In genomic region chr5:33774323-33774722, GRCh38 we compare ENCODE assay signal across 21 cellular contexts.
"Had no signal": no experiment of that assay in that cellular context is flagged by ENCODE, and none has a peak within 500 bp of the region (broad histone marks: within the 10 kb centered on the region; RNA-seq: fewer than 3 reads in every experiment).

No MANE protein-coding gene starts in this region.

- H3K9me3 ChIP-seq: testis had no signal

- H3K4me3 Mint-ChIP-seq: activated CD4-positive, alpha-beta T cell treated with anti-CD3 and anti-CD28 coated beads, Interleukin-2, amount 10 ng/mL, durations not matched to agents 24 days and 14 days; activated CD8-positive, alpha-beta T cell treated with anti-CD3 and anti-CD28 coated beads for 36 hours; dendritic cell treated with granulocyte-macrophage colony-stimulating factor and Interleukin-4, amounts not matched to agents 40 ng/mL and 50 ng/mL, for 4 days; effector memory CD8-positive, alpha-beta T cell; nephron progenitor cell; type B pancreatic cell had no signal

- H3K27ac Mint-ChIP-seq: activated CD4-positive, alpha-beta T cell treated with anti-CD3 and anti-CD28 coated beads, Interleukin-2, amount 10 ng/mL, durations not matched to agents 24 days and 14 days; activated CD8-positive, alpha-beta T cell treated with anti-CD3 and anti-CD28 coated beads for 36 hours; activated T-helper 2 cell treated with anti-CD3 and anti-CD28 coated beads, Interferon-gamma antibody, Interleukin-2, Interleukin-4, amounts not matched to agents 10 μg/mL and 5 μg/mL and 100 μg/mL, durations not matched to agents 14 hours and 24 hours and 36 hours; dendritic cell treated with granulocyte-macrophage colony-stimulating factor and Interleukin-4, amounts not matched to agents 40 ng/mL and 50 ng/mL, for 4 days; effector memory CD8-positive, alpha-beta T cell; nephron progenitor cell; type B pancreatic cell had no signal

- DNase-seq: activated CD8-positive, alpha-beta T cell treated with anti-CD3 and anti-CD28 coated beads for 36 hours; activated naive CD4-positive, alpha-beta T cell treated with Interleukin-2 at 50 U/mL for 16 hours; activated T-cell treated with anti-CD3 and anti-CD28 coated beads, Interleukin-2, amount 50 U/mL, for 1 hour; aorta; brain microvascular endothelial cell; cerebellar nuclear complex; effector memory CD8-positive, alpha-beta T cell; left cardiac atrium; midbrain; nephron progenitor cell; occipital lobe; retina; small intestine; stimulated activated CD4-positive, alpha-beta T cell treated with anti-CD3 and anti-CD28 coated beads, Interleukin-4, amount 100 ng/mL, for 1 hour; stomach; T-helper 1 cell; testis had no signal

- H3K4me1 Mint-ChIP-seq: activated CD4-positive, alpha-beta T cell treated with anti-CD3 and anti-CD28 coated beads, Interleukin-2, amount 10 ng/mL, durations not matched to agents 24 days and 14 days; nephron progenitor cell had no signal

- H3K36me3 Mint-ChIP-seq: type B pancreatic cell had no signal

- H3K27ac ChIP-seq: brain microvascular endothelial cell, stomach had no signal

- H3K27me3 Mint-ChIP-seq: activated CD4-positive, alpha-beta T cell treated with anti-CD3 and anti-CD28 coated beads, Interleukin-2, amount 10 ng/mL, durations not matched to agents 24 days and 14 days; activated CD8-positive, alpha-beta T cell treated with anti-CD3 and anti-CD28 coated beads for 36 hours; dendritic cell treated with granulocyte-macrophage colony-stimulating factor and Interleukin-4, amounts not matched to agents 40 ng/mL and 50 ng/mL, for 4 days; type B pancreatic cell had no signal

- H3K9me3 Mint-ChIP-seq: activated CD4-positive, alpha-beta T cell treated with anti-CD3 and anti-CD28 coated beads, Interleukin-2, amount 10 ng/mL, durations not matched to agents 24 days and 14 days; activated CD8-positive, alpha-beta T cell treated with anti-CD3 and anti-CD28 coated beads for 36 hours; activated T-helper 2 cell treated with anti-CD3 and anti-CD28 coated beads, Interferon-gamma antibody, Interleukin-2, Interleukin-4, amounts not matched to agents 10 μg/mL and 5 μg/mL and 100 μg/mL, durations not matched to agents 14 hours and 24 hours and 36 hours; effector memory CD8-positive, alpha-beta T cell had no signal

- H3K4me3 ChIP-seq: stomach, testis had no signal

- H3K27me3 ChIP-seq: brain microvascular endothelial cell, stomach, testis had no signal

- H3K36me3 ChIP-seq: brain microvascular endothelial cell, stomach had no signal

- ATAC-seq: activated CD8-positive, alpha-beta T cell treated with anti-CD3 and anti-CD28 coated beads for 36 hours; effector memory CD8-positive, alpha-beta T cell had no signal
